15 cellular contexts compared by ENCODE assay signal in the genomic region with DNA sequence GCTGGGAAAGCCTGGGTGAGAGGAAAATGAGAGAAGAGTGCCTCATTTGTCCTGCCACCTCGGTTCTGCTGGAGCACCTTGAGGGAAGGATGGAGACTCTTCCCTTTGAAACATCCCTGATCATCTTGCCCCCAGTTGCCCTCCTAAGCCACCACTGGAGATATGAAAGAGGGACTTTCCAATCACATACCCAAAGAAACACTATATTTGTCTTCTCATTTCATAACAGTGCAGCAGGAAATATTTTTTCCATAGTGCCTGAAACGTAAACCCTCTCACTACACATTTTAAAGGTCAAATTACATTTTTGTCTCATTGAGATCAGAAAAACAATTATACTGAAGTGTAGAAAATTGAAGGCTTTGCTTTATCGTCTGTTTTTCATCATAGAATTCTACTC.
A peak's percentile ranks its signal among the peaks of the same experiment; 100 is the strongest.
DNase-seq lines count a peak whose midpoint lies in the region; ATAC-seq and TF ChIP-seq lines count a peak whose summit lies in the region.
"Had no signal": no experiment of that assay in that cellular context is flagged by ENCODE, and none has a peak within 500 bp of the region (broad histone marks: within the 10 kb centered on the region; RNA-seq: fewer than 3 reads in every experiment).

No MANE protein-coding gene starts in this region.

- H3K36me3 Mint-ChIP-seq in activated naive CD4-positive, alpha-beta T cell treated with anti-CD3 and anti-CD28 coated beads, Interleukin-2, amount 50 U/mL, for 24 hours, result no peaks in the 10 kb centered on the region
- H3K36me3 Mint-ChIP-seq in activated naive CD4-positive, alpha-beta T cell treated with anti-CD3 and anti-CD28 coated beads, Interleukin-2, amount 10 ng/mL, durations not matched to agents 7 days and 5 days, result peaks cover 6% of the 10 kb centered on the region
- peaks cover 33% of the 10 kb centered on the region for H3K36me3 Mint-ChIP-seq in chondrocyte (ENCODE audit: low read depth)
- H3K36me3 Mint-ChIP-seq in stimulated activated naive CD8-positive, alpha-beta T cell treated with anti-CD3 and anti-CD28 coated beads, Interleukin-15, Interleukin-2, amounts not matched to agents 100 ng/mL and 50 ng/mL, for 24 hours (ENCODE audit: low read depth), result no peaks in the 10 kb centered on the region

- H3K27ac Mint-ChIP-seq in activated naive CD4-positive, alpha-beta T cell treated with anti-CD3 and anti-CD28 coated beads, Interleukin-2, amount 50 U/mL, for 24 hours, result peak overlapping the region; percentile 68
- H3K27ac Mint-ChIP-seq in activated naive CD4-positive, alpha-beta T cell treated with anti-CD3 and anti-CD28 coated beads, Interleukin-2, amount 10 ng/mL, durations not matched to agents 7 days and 5 days, result no peak overlapping the region
- H3K27ac Mint-ChIP-seq in chondrocyte (ENCODE audit: unreplicated experiment), result peak overlapping the region; percentile 28
- peak overlapping the region; percentile 32 for H3K27ac Mint-ChIP-seq in stimulated activated naive CD8-positive, alpha-beta T cell treated with anti-CD3 and anti-CD28 coated beads, Interleukin-15, Interleukin-2, amounts not matched to agents 100 ng/mL and 50 ng/mL, for 24 hours

- no peak for DNase-seq in activated naive CD4-positive, alpha-beta T cell treated with anti-CD3 and anti-CD28 coated beads, Interleukin-2, amount 10 ng/mL, durations not matched to agents 7 days and 5 days
- DNase-seq in NCI-H2227 (lab: John Stamatoyannopoulos, UW; ENCODE audit: unreplicated experiment) (peak; percentile 43), chondrocyte (ENCODE audit: low spot score) (no peak)
- DNase-seq in activated CD8-positive, alpha-beta memory T cell treated with anti-CD3 and anti-CD28 coated beads, Interleukin-2, amount 50 U/mL, for 4 hours, result no peak
- no peak for DNase-seq in stimulated activated CD4-positive, alpha-beta T cell treated with anti-CD3 and anti-CD28 coated beads, Interleukin-2, amount 100 ng/mL, for 24 hours
- DNase-seq: ACHN, DMS79, KBM-7, NCI-H1694 treated with DMSO at 0.1 percent for 48 hours, NCI-H2107, NCI-H446 treated with DMSO at 0.1 percent for 48 hours, Peyer's patch had no signal

- H3K27me3 Mint-ChIP-seq in activated naive CD4-positive, alpha-beta T cell treated with anti-CD3 and anti-CD28 coated beads, Interleukin-2, amount 50 U/mL, for 24 hours, result no peaks in the 10 kb centered on the region
- no peaks in the 10 kb centered on the region for H3K27me3 Mint-ChIP-seq in activated naive CD4-positive, alpha-beta T cell treated with anti-CD3 and anti-CD28 coated beads, Interleukin-2, amount 10 ng/mL, durations not matched to agents 7 days and 5 days
- no peaks in the 10 kb centered on the region for H3K27me3 Mint-ChIP-seq in chondrocyte (ENCODE audit: low read depth)
- no peaks in the 10 kb centered on the region for H3K27me3 Mint-ChIP-seq in stimulated activated naive CD8-positive, alpha-beta T cell treated with anti-CD3 and anti-CD28 coated beads, Interleukin-15, Interleukin-2, amounts not matched to agents 100 ng/mL and 50 ng/mL, for 24 hours

- CTCF ChIA-PET in activated naive CD4-positive, alpha-beta T cell treated with anti-CD3 and anti-CD28 coated beads, Interleukin-2, amount 10 ng/mL, durations not matched to agents 7 days and 5 days (lab: Charles Lee), result no interaction called here

- ATAC-seq in GM19035 (IDR thresholded peaks at IDR 0.05; ENCODE audit: unreplicated experiment), result no peak

- H3K9me3 Mint-ChIP-seq in activated naive CD4-positive, alpha-beta T cell treated with anti-CD3 and anti-CD28 coated beads, Interleukin-2, amount 50 U/mL, for 24 hours, result no peaks in the 10 kb centered on the region
- no peaks in the 10 kb centered on the region for H3K9me3 Mint-ChIP-seq in activated naive CD4-positive, alpha-beta T cell treated with anti-CD3 and anti-CD28 coated beads, Interleukin-2, amount 10 ng/mL, durations not matched to agents 7 days and 5 days
- H3K9me3 Mint-ChIP-seq in chondrocyte (ENCODE audit: low read depth), result no peaks in the 10 kb centered on the region
- no peaks in the 10 kb centered on the region for H3K9me3 Mint-ChIP-seq in stimulated activated naive CD8-positive, alpha-beta T cell treated with anti-CD3 and anti-CD28 coated beads, Interleukin-15, Interleukin-2, amounts not matched to agents 100 ng/mL and 50 ng/mL, for 24 hours

- H3K4me3 Mint-ChIP-seq in activated naive CD4-positive, alpha-beta T cell treated with anti-CD3 and anti-CD28 coated beads, Interleukin-2, amount 50 U/mL, for 24 hours, result no peak overlapping the region
- no peak overlapping the region for H3K4me3 Mint-ChIP-seq in activated naive CD4-positive, alpha-beta T cell treated with anti-CD3 and anti-CD28 coated beads, Interleukin-2, amount 10 ng/mL, durations not matched to agents 7 days and 5 days
- no peak overlapping the region for H3K4me3 Mint-ChIP-seq in chondrocyte (ENCODE audit: unreplicated experiment)
- H3K4me3 Mint-ChIP-seq in stimulated activated naive CD8-positive, alpha-beta T cell treated with anti-CD3 and anti-CD28 coated beads, Interleukin-15, Interleukin-2, amounts not matched to agents 100 ng/mL and 50 ng/mL, for 24 hours, result no peak overlapping the region

- TF ChIP-seq CTCF in chondrocyte (IDR thresholded peaks at IDR 0.05), result no peak

- H3K4me1 Mint-ChIP-seq in activated naive CD4-positive, alpha-beta T cell treated with anti-CD3 and anti-CD28 coated beads, Interleukin-2, amount 50 U/mL, for 24 hours, result peaks cover 10% of the 10 kb centered on the region
- no peaks in the 10 kb centered on the region for H3K4me1 Mint-ChIP-seq in activated naive CD4-positive, alpha-beta T cell treated with anti-CD3 and anti-CD28 coated beads, Interleukin-2, amount 10 ng/mL, durations not matched to agents 7 days and 5 days
- peaks cover 9% of the 10 kb centered on the region for H3K4me1 Mint-ChIP-seq in chondrocyte (ENCODE audit: low read depth)
- peaks cover 29% of the 10 kb centered on the region for H3K4me1 Mint-ChIP-seq in stimulated activated naive CD8-positive, alpha-beta T cell treated with anti-CD3 and anti-CD28 coated beads, Interleukin-15, Interleukin-2, amounts not matched to agents 100 ng/mL and 50 ng/mL, for 24 hours (ENCODE audit: low read depth)
